ENCODE assay signal across 7 cellular contexts in genomic region chr7:157228864-157229422, GRCh38.
DNase-seq lines count a peak whose midpoint lies in the region; ATAC-seq, FAIRE-seq and TF ChIP-seq lines count a peak whose summit lies in the region.

No MANE protein-coding gene starts in this region.

- H4K20me1 ChIP-seq in H9 (ENCODE audit: control insufficient read depth, insufficient read depth, insufficient read length) = no peaks in the 10 kb centered on the region

- no peak overlapping the region for H3K18ac ChIP-seq in H9 (ENCODE audit: insufficient read length, low read depth, low read length)

- H3K79me2 ChIP-seq in H9 (ENCODE audit: insufficient read depth, low read length) = no peaks in the 10 kb centered on the region

- H2BK12ac ChIP-seq in H9 (ENCODE audit: insufficient read length, low read depth, low read length) = no peak overlapping the region

- no peak overlapping the region for H3K23ac ChIP-seq in H9 (ENCODE audit: insufficient read length, low read depth, low read length)

- peaks cover 66% of the 10 kb centered on the region for H3K36me3 ChIP-seq in WERI-Rb-1

- no peak overlapping the region for H2AFZ ChIP-seq in H9 (ENCODE audit: low read length)

- no peak overlapping the region for H3K14ac ChIP-seq in H9 (ENCODE audit: insufficient read depth, low read length)

- H3K27ac ChIP-seq in H9 (ENCODE audit: insufficient read length, low read depth, low read length) (no peak overlapping the region), WERI-Rb-1 (no peak overlapping the region)

- TF ChIP-seq CTCF in D721Med (IDR thresholded peaks at IDR 0.05; ENCODE audit: insufficient read depth, missing control alignments) = peak; percentile 48
- TF ChIP-seq CTCF in H9 (conservative IDR thresholded peaks at IDR 0.05) = peak; percentile 63; the same call in 2 of the 3 replicates
- peak; percentile 80 for TF ChIP-seq CTCF in WERI-Rb-1 (IDR thresholded peaks at IDR 0.05; ENCODE audit: low read depth, low read length)

- peak overlapping the region in 1 of 3 experiments; percentile 66; a peak in 2 of 7 replicates for H3K27ac Mint-ChIP-seq in H9

- no peak overlapping the region for H2BK120ac ChIP-seq in H9 (ENCODE audit: low read depth, low read length, poor library complexity, severe bottlenecking)

- no peaks in the 10 kb centered on the region for H3K9me3 ChIP-seq in H9 (ENCODE audit: control insufficient read depth, low read depth, low read length)
- no peaks in the 10 kb centered on the region for H3K9me3 ChIP-seq in WERI-Rb-1 (ENCODE audit: severe bottlenecking)

- H3K4me1 Mint-ChIP-seq in H9 = no peaks in the 10 kb centered on the region

- no peak overlapping the region for H2AK5ac ChIP-seq in H9 (ENCODE audit: insufficient read length, low read length)

- H3K56ac ChIP-seq in H9 (ENCODE audit: insufficient read length, low read depth, low read length) = no peak overlapping the region

- H3T11ph ChIP-seq in H9 (ENCODE audit: low read length) = no peak overlapping the region

- H3K27me3 ChIP-seq in H9 (ENCODE audit: insufficient read depth, low read length) (no peaks in the 10 kb centered on the region), WERI-Rb-1 (ENCODE audit: insufficient read depth, low read depth, severe bottlenecking) (no peaks in the 10 kb centered on the region)

- no peaks in the 10 kb centered on the region for H3K27me3 Mint-ChIP-seq in H9 (ENCODE audit: low read depth)

- no peak overlapping the region for H3K4me3 Mint-ChIP-seq in H9

- no peak overlapping the region for H4K91ac ChIP-seq in H9 (ENCODE audit: insufficient read length, low read depth, low read length)

- no peak overlapping the region for H4K8ac ChIP-seq in H9 (replicated peaks; ENCODE audit: insufficient read length, low read depth, low read length)

- no peak overlapping the region for H4K5ac ChIP-seq in H9 (ENCODE audit: insufficient read length, low read depth, low read length)

- no CpG with 5 or more reads among the region's 8 CpGs for WGBS in H9 (ENCODE audit: extremely low coverage, insufficient read length, low lambda C conversion rate)

- FAIRE-seq in D721Med (lab: Jason Lieb, UNC) = no peak

- H2BK5ac ChIP-seq in H9 (ENCODE audit: insufficient read length, low read length) = no peak overlapping the region

- no peaks in the 10 kb centered on the region for H3K23me2 ChIP-seq in H9 (ENCODE audit: insufficient read length, low read depth, low read length, poor library complexity, severe bottlenecking)

- H3K36me3 Mint-ChIP-seq in H9 (ENCODE audit: insufficient read depth in 1 of 3, low read depth in 3 of 3) = peaks cover 30 to 68% (median 49%) of the 10 kb centered on the region in 3 experiments; a peak in 6 of 7 replicates

- no peak overlapping the region for H2BK15ac ChIP-seq in H9 (ENCODE audit: low read depth, low read length)

- H3K79me1 ChIP-seq in H9 (ENCODE audit: insufficient read depth, low read depth, low read length, poor library complexity, severe bottlenecking) = no peaks in the 10 kb centered on the region

- ATAC-seq in HG02759 (IDR thresholded peaks at IDR 0.05; ENCODE audit: unreplicated experiment) = no peak

- no peaks in the 10 kb centered on the region for H3K4me1 ChIP-seq in H9 (ENCODE audit: insufficient read depth, low read length)

- H3K4ac ChIP-seq in H9 (ENCODE audit: low read depth, low read length) = no peak overlapping the region

- no peaks in the 10 kb centered on the region for H3K9me3 Mint-ChIP-seq in H9

- H2BK20ac ChIP-seq in H9 (ENCODE audit: low read depth, low read length, poor library complexity, severe bottlenecking) = no peak overlapping the region

- no peak overlapping the region for H3K9ac ChIP-seq in H9 (ENCODE audit: extremely low read depth, insufficient read length, low read length)

- no peak overlapping the region for H3K4me2 ChIP-seq in H9 (ENCODE audit: insufficient read depth, insufficient read length, low read length)

- no peak for DNase-seq in D721Med (ENCODE audit: insufficient read length, low spot score)
- peak; percentile 62 for DNase-seq in H9
- peak; percentile 51 for DNase-seq in WERI-Rb-1
- peak; percentile 55 for DNase-seq in iPS-NIHi11 (ENCODE audit: low spot score)
- DNase-seq in NCI-H1417 treated with DMSO at 0.1 percent for 48 hours (lab: John Stamatoyannopoulos, UW) = no peak
- no peak for DNase-seq in NCI-H1930 (lab: John Stamatoyannopoulos, UW)

- no peak overlapping the region for H3K4me3 ChIP-seq in WERI-Rb-1 (ENCODE audit: low read depth, low read length)

Comparison
In these comparisons a context has a peak if more than half of its experiments do, and no peak if none do; other contexts are left out.
1. DNase-seq: peak in H9 (single experiment), WERI-Rb-1 (single experiment) and iPS-NIHi11 (single experiment); none in D721Med (single experiment), NCI-H1417 treated with DMSO at 0.1 percent for 48 hours (single experiment) and NCI-H1930 (0 of 2).
2. Peak in every context shown above with its lines, with median percentiles within 50 percentile points of each other: CTCF ChIP-seq.